11 cellular contexts compared by ENCODE assay signal in the genomic region with DNA sequence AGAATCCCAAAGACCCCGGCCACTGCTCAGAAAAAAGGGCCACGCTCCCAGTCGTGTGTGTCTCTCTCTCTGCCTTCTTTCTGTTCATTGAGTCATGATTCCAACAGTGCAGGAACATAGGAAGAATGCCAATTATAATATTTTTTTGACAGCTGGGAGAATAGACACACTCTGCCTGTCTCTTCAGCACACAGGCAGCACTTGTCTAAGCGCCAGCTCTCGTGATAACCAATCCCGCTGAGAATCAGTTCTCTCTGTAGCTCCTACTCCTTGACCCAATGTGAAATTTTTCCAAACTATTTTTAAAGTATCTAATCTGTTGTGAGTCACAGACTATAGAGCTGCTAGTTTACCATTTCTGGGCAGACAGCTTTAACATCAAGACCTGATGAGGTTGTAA.
DNase-seq lines count a peak whose midpoint lies in the region; ATAC-seq and TF ChIP-seq lines count a peak whose summit lies in the region.
"Had no signal": no experiment of that assay in that cellular context is flagged by ENCODE, and none has a peak within 500 bp of the region (broad histone marks: within the 10 kb centered on the region; RNA-seq: fewer than 3 reads in every experiment).

No MANE protein-coding gene starts in this region.

- ATAC-seq in GM21528 (IDR thresholded peaks at IDR 0.05; ENCODE audit: low FRiP score, unreplicated experiment) = no peak
- ATAC-seq: Panc1 had no signal

- no peaks in the 10 kb centered on the region for H3K4me1 ChIP-seq in H9 (ENCODE audit: insufficient read depth, low read length)

- no peak overlapping the region for H4K91ac ChIP-seq in H9 (ENCODE audit: insufficient read length, low read depth, low read length)

- no peak overlapping the region for H2BK12ac ChIP-seq in H9 (ENCODE audit: insufficient read length, low read depth, low read length)

- peaks cover 2% of the 10 kb centered on the region for H4K20me1 ChIP-seq in H9 (ENCODE audit: control insufficient read depth, insufficient read depth, insufficient read length)

- no peak overlapping the region for H2BK15ac ChIP-seq in H9 (ENCODE audit: low read depth, low read length)

- no peak overlapping the region for H3K23ac ChIP-seq in H9 (ENCODE audit: insufficient read length, low read depth, low read length)

- H3K4me1 Mint-ChIP-seq in HFFc6 (ENCODE audit: low read depth) (peaks cover 39% of the 10 kb centered on the region), H9 (no peaks in the 10 kb centered on the region)

- H3K27ac Mint-ChIP-seq in HFFc6 (no peak overlapping the region), H9 (no peak overlapping the region)

- H3K27me3 ChIP-seq in H9 (ENCODE audit: insufficient read depth, low read length) = no peaks in the 10 kb centered on the region

- no peak overlapping the region for H4K8ac ChIP-seq in H9 (replicated peaks; ENCODE audit: insufficient read length, low read depth, low read length)

- no peaks in the 10 kb centered on the region for H3K79me1 ChIP-seq in H9 (ENCODE audit: insufficient read depth, low read depth, low read length, poor library complexity, severe bottlenecking)

- no peak overlapping the region for H4K5ac ChIP-seq in H9 (ENCODE audit: insufficient read length, low read depth, low read length)

- no CpG with 5 or more reads among the region's 6 CpGs for WGBS in H9 (ENCODE audit: extremely low coverage, insufficient read length, low lambda C conversion rate)

- no peak overlapping the region for H2BK20ac ChIP-seq in H9 (ENCODE audit: low read depth, low read length, poor library complexity, severe bottlenecking)

- H3K27me3 Mint-ChIP-seq in HFFc6 (ENCODE audit: insufficient read depth) (peaks cover 7% of the 10 kb centered on the region), H9 (ENCODE audit: low read depth) (0 out of 2 replicates have a peak, but pooled peaks cover 6% of the 10 kb centered on the region)

- H3K23me2 ChIP-seq in H9 (ENCODE audit: insufficient read length, low read depth, low read length, poor library complexity, severe bottlenecking) = no peaks in the 10 kb centered on the region

- H2AFZ ChIP-seq in H9 (ENCODE audit: low read length) = no peak overlapping the region

- H3T11ph ChIP-seq in H9 (ENCODE audit: low read length) = no peak overlapping the region

- H3K14ac ChIP-seq in H9 (ENCODE audit: insufficient read depth, low read length) = no peak overlapping the region

- H3K27ac ChIP-seq in H9 (ENCODE audit: insufficient read length, low read depth, low read length) = no peak overlapping the region
- H3K27ac ChIP-seq: VCaP had no signal

- H3K36me3 Mint-ChIP-seq in HFFc6 (ENCODE audit: low read depth) (peaks cover 12% of the 10 kb centered on the region; the same call in 1 of the 2 replicates), H9 (ENCODE audit: insufficient read depth in 1 of 3, low read depth in 3 of 3) (peaks cover 0 to 4% (median 1%) of the 10 kb centered on the region in 3 experiments; a peak in 1 of 7 replicates)

- no peak overlapping the region for H2AK5ac ChIP-seq in H9 (ENCODE audit: insufficient read length, low read length)

- H3K9ac ChIP-seq in H9 (ENCODE audit: extremely low read depth, insufficient read length, low read length) = no peak overlapping the region

- no peak overlapping the region for H3K4ac ChIP-seq in H9 (ENCODE audit: low read depth, low read length)

- no peak overlapping the region for H3K56ac ChIP-seq in H9 (ENCODE audit: insufficient read length, low read depth, low read length)

- no peak overlapping the region for H3K4me2 ChIP-seq in H9 (ENCODE audit: insufficient read depth, insufficient read length, low read length)

- no peak overlapping the region for H3K18ac ChIP-seq in H9 (ENCODE audit: insufficient read length, low read depth, low read length)

- DNase-seq in HFFc6 (peak; percentile 9), cerebellar cortex (ENCODE audit: low spot score) (peak; percentile 48), inferior parietal cortex (ENCODE audit: extremely low spot score) (peak; percentile 47), smooth muscle cell of the brain vasculature (ENCODE audit: low read depth, low spot score) (peak; percentile 83), GF-D8 (lab: John Stamatoyannopoulos, UW) (no peak), H9 (no peak), DMS53 treated with DMSO at 0.1 percent for 48 hours (lab: John Stamatoyannopoulos, UW; ENCODE audit: unreplicated experiment) (no peak)
- DNase-seq: NCI-H146 had no signal

- no peak overlapping the region for H2BK120ac ChIP-seq in H9 (ENCODE audit: low read depth, low read length, poor library complexity, severe bottlenecking)

- no peaks in the 10 kb centered on the region for H3K9me3 ChIP-seq in H9 (ENCODE audit: control insufficient read depth, low read depth, low read length)

- no peak overlapping the region for H3K4me3 Mint-ChIP-seq in HFFc6
- no peak overlapping the region for H3K4me3 Mint-ChIP-seq in H9

- peaks cover 7% of the 10 kb centered on the region; the same call in 1 of the 2 replicates for H3K9me3 Mint-ChIP-seq in HFFc6
- H3K9me3 Mint-ChIP-seq in H9 = peaks cover 2 to 4% of the 10 kb centered on the region in 2 experiments; a peak in 4 of 5 replicates

- H3K79me2 ChIP-seq in H9 (ENCODE audit: insufficient read depth, low read length) = no peaks in the 10 kb centered on the region

- H2BK5ac ChIP-seq in H9 (ENCODE audit: insufficient read length, low read length) = no peak overlapping the region

- TF ChIP-seq CTCF in HFFc6 (IDR thresholded peaks at IDR 0.05) (no peak), H9 (conservative IDR thresholded peaks at IDR 0.05) (no peak)

Comparison
In these comparisons a context has a peak if more than half of its experiments do, and no peak if none do; other contexts are left out.
1. DNase-seq: peak in HFFc6 (single experiment), cerebellar cortex (single experiment), inferior parietal cortex (single experiment) and smooth muscle cell of the brain vasculature (single experiment); none in GF-D8 (single experiment), H9 (single experiment) and DMS53 treated with DMSO at 0.1 percent for 48 hours (single experiment).